8 cellular contexts compared by ENCODE assay signal in genomic region chr2:74507926-74508520, GRCh38. TPM values are rescaled to one million over a fixed set of nuclear protein-coding genes. Genes with fewer than 3 reads are reported as not detected.
DNase-seq lines count a peak whose midpoint lies in the region; ATAC-seq, FAIRE-seq and TF ChIP-seq lines count a peak whose summit lies in the region.

No MANE protein-coding gene starts in this region.

- H3K4me1 Mint-ChIP-seq in nephron progenitor cell = peaks cover 56% of the 10 kb centered on the region

- peak; percentile 7 for ATAC-seq in GM19324 (IDR thresholded peaks at IDR 0.05; ENCODE audit: low FRiP score, unreplicated experiment)

- H3K27ac ChIP-seq in esophagus (ENCODE audit: low read depth in 2 of 2, low read length in 1 of 2) = peak overlapping the region; percentile 99 to 100

- peak overlapping the region; percentile 100 for H3K27ac Mint-ChIP-seq in nephron progenitor cell

- H3K4me3 ChIP-seq in esophagus (ENCODE audit: low read depth in 1 of 2, low read length in 2 of 2) = peak overlapping the region; percentile 92 to 94

- DNase-seq in Ammon's horn (ENCODE audit: low spot score) = peak; percentile 59
- DNase-seq in HK-2 (ENCODE audit: unreplicated experiment) = peak; percentile 59
- DNase-seq in T1000 (lab: John Stamatoyannopoulos, UW) = peak; percentile 50
- peak; percentile 45 for DNase-seq in nephron progenitor cell
- DNase-seq in iPS-NIHi11 (ENCODE audit: low spot score) = no peak
- DNase-seq in HTR-8/SVneo (ENCODE audit: insufficient read length, low spot score) = no peak

- no peak for TF ChIP-seq CTCF in nephron progenitor cell (IDR thresholded peaks at IDR 0.05)

- peak overlapping the region; percentile 99 for H3K4me3 Mint-ChIP-seq in nephron progenitor cell

- H3K27me3 Mint-ChIP-seq in nephron progenitor cell (ENCODE audit: low read depth, poor library complexity) = peaks cover 100% of the 10 kb centered on the region

- 10 to 12% methylated on average over 38 of the region's 38 CpGs for WGBS in esophagus, 2 donors

- H3K4me1 ChIP-seq in esophagus (ENCODE audit: control insufficient read depth in 2 of 2, insufficient read depth in 2 of 2, low read length in 1 of 2) = peaks cover 0 to 11% of the 10 kb centered on the region in 2 donors

- H3K36me3 Mint-ChIP-seq in nephron progenitor cell (ENCODE audit: low read depth) = peaks cover 30% of the 10 kb centered on the region

- H3K36me3 ChIP-seq in esophagus (ENCODE audit: control insufficient read depth in 2 of 2, insufficient read depth in 2 of 2, low read length in 1 of 2) = peaks cover 0 to 8% of the 10 kb centered on the region in 2 donors

- peaks cover 0 to 3% of the 10 kb centered on the region in 2 donors for H3K9me3 ChIP-seq in esophagus (ENCODE audit: control insufficient read depth in 2 of 2, insufficient read depth in 1 of 2, low read depth in 1 of 2, low read length in 1 of 2)

- H3K27me3 ChIP-seq in esophagus (ENCODE audit: control insufficient read depth in 1 of 2, insufficient read depth in 2 of 2, low read length in 2 of 2) = peaks cover 1 to 4% of the 10 kb centered on the region in 2 donors

- H3K9me3 Mint-ChIP-seq in nephron progenitor cell = peaks cover 4% of the 10 kb centered on the region

- FAIRE-seq in HTR-8/SVneo (lab: Jason Lieb, UNC) = no peak

RNA-seq across cellular contexts. Expression of gene PCGF1, which starts 0.5 kb away (rescaled TPM):
- polyA plus RNA-seq in esophagus = 10 to 100 TPM; 16.1 to 18.2 TPM

RNA-seq across cellular contexts. Expression of gene TLX2, which starts 6.2 kb away (rescaled TPM):
- polyA plus RNA-seq in esophagus = under 1 TPM in 1 of 2 donors, not detected in 1; 0.01 TPM

RNA-seq across cellular contexts. Expression of gene LBX2, which starts 8.6 kb away (rescaled TPM):
- polyA plus RNA-seq in esophagus = under 1 TPM; 0.12 to 0.18 TPM

RNA-seq across cellular contexts. Expression of gene DQX1, which starts 18.0 kb away (rescaled TPM):
- 1 to 10 TPM; 3.4 to 7.3 TPM for polyA plus RNA-seq in esophagus

RNA-seq across cellular contexts. Expression of gene AUP1, which starts 21.5 kb away (rescaled TPM):
- 100 to 1,000 TPM; 116 to 186 TPM for polyA plus RNA-seq in esophagus

Comparison
In these comparisons a context has a peak if more than half of its experiments do, and no peak if none do; other contexts are left out.
1. DNase-seq: peak in Ammon's horn (single experiment), HK-2 (single experiment), T1000 (single experiment) and nephron progenitor cell (single experiment); none in iPS-NIHi11 (single experiment) and HTR-8/SVneo (single experiment).